35 cellular contexts compared by ENCODE assay signal in the genomic region with DNA sequence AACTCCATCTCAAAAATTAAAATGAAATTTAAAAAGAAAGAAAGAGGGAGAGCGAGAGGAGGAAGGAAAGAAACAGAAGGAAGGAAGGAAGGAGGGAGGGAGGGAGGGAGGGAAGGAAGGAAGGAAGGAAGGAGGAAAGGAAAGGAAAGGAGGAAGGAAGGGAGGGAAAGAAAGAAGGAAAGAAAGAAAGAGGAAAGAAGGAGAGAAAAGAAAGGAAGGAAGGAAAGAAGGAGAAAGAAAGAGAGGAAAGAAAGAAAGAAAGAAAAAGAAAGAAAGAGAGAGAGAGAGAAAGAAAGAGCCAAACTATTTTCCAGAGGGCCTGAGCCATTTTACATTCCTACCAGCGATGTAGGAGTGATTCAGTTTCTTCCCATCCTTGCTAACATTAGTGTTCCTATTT.
"Had no signal": no experiment of that assay in that cellular context is flagged by ENCODE, and none has a peak within 500 bp of the region (broad histone marks: within the 10 kb centered on the region; RNA-seq: fewer than 3 reads in every experiment).

No MANE protein-coding gene starts in this region.

- DNase-seq: activated CD4-positive, alpha-beta memory T cell treated with anti-CD3 and anti-CD28 coated beads, Interleukin-2, amount 10 ng/mL, durations not matched to agents 7 days and 5 days; activated CD4-positive, alpha-beta T cell treated with anti-CD3 and anti-CD28 coated beads for 1 hour; activated CD4-positive, alpha-beta T cell treated with anti-CD3 and anti-CD28 coated beads for 36 hours; activated CD4-positive, alpha-beta T cell treated with anti-CD3 and anti-CD28 coated beads for 48 hours; activated CD4-positive, alpha-beta T cell treated with anti-CD3 and anti-CD28 coated beads, Interleukin-2, amount 10 ng/mL, durations not matched to agents 7 days and 5 days; activated CD4-positive, alpha-beta T cell treated with anti-CD3 and anti-CD28 coated beads, Interleukin-2, amount 50 U/mL, for 48 hours; activated CD4-positive, CD25-positive, alpha-beta regulatory T cell; activated CD8-positive, alpha-beta memory T cell treated with anti-CD3 and anti-CD28 coated beads for 24 hours; activated CD8-positive, alpha-beta memory T cell treated with anti-CD3 and anti-CD28 coated beads, Interleukin-2, amount 10 ng/mL, durations not matched to agents 7 days and 5 days; activated CD8-positive, alpha-beta memory T cell treated with anti-CD3 and anti-CD28 coated beads, Interleukin-2, amount 50 U/mL, for 48 hours; activated CD8-positive, alpha-beta T cell treated with anti-CD3 and anti-CD28 coated beads, Interleukin-2, amount 10 ng/mL, durations not matched to agents 7 days and 5 days; activated effector memory CD4-positive, alpha-beta T cell treated with Interleukin-2 at 50 U/mL for 16 hours; activated gamma-delta T cell; activated naive CD4-positive, alpha-beta T cell treated with anti-CD3 and anti-CD28 coated beads, Interleukin-2, amount 50 U/mL, for 16 hours; activated naive CD4-positive, alpha-beta T cell treated with Interleukin-2 at 50 U/mL for 16 hours; activated naive CD8-positive, alpha-beta T cell treated with anti-CD3 and anti-CD28 coated beads, Interleukin-2, amount 10 ng/mL, durations not matched to agents 7 days and 5 days; activated naive CD8-positive, alpha-beta T cell treated with anti-CD3 and anti-CD28 coated beads, Interleukin-2, amount 50 U/mL, for 24 hours; activated T-cell treated with anti-CD3 and anti-CD28 coated beads, Interleukin-2, amount 50 U/mL, for 24 hours; activated T-cell treated with anti-CD3 and anti-CD28 coated beads, Interleukin-2, amount 50 U/mL, for 48 hours; amygdala; anterior cingulate cortex; body of pancreas; brain microvascular endothelial cell; central memory CD4-positive, alpha-beta T cell; T-helper 1 cell; T-helper 2 cell; T-helper 9 cell had no signal

- H3K4me3 ChIP-seq: body of pancreas, breast epithelium had no signal

- H3K36me3 ChIP-seq: brain microvascular endothelial cell, breast epithelium had no signal

- H3K4me1 ChIP-seq: body of pancreas, breast epithelium had no signal

- H3K27ac ChIP-seq: body of pancreas, brain microvascular endothelial cell, breast epithelium, VCaP had no signal

- H3K36me3 Mint-ChIP-seq: activated CD8-positive, alpha-beta memory T cell treated with anti-CD3 and anti-CD28 coated beads, Interleukin-2, amount 10 ng/mL, durations not matched to agents 7 days and 5 days; activated naive CD8-positive, alpha-beta T cell; activated naive CD8-positive, alpha-beta T cell treated with anti-CD3 and anti-CD28 coated beads, Interleukin-2, amount 10 ng/mL, durations not matched to agents 7 days and 5 days had no signal

- H3K4me3 Mint-ChIP-seq: activated CD4-positive, alpha-beta memory T cell treated with anti-CD3 and anti-CD28 coated beads, Interleukin-2, amount 10 ng/mL, durations not matched to agents 7 days and 5 days; activated CD4-positive, alpha-beta T cell treated with anti-CD3 and anti-CD28 coated beads for 36 hours; activated CD4-positive, alpha-beta T cell treated with anti-CD3 and anti-CD28 coated beads, Interleukin-2, amount 10 ng/mL, durations not matched to agents 7 days and 5 days; activated CD8-positive, alpha-beta memory T cell treated with anti-CD3 and anti-CD28 coated beads, Interleukin-2, amount 10 ng/mL, durations not matched to agents 7 days and 5 days; activated CD8-positive, alpha-beta T cell treated with anti-CD3 and anti-CD28 coated beads, Interleukin-2, amount 10 ng/mL, durations not matched to agents 7 days and 5 days; activated naive CD8-positive, alpha-beta T cell; activated naive CD8-positive, alpha-beta T cell treated with anti-CD3 and anti-CD28 coated beads, Interleukin-2, amount 10 ng/mL, durations not matched to agents 7 days and 5 days; activated naive CD8-positive, alpha-beta T cell treated with anti-CD3 and anti-CD28 coated beads, Interleukin-2, amount 50 U/mL, for 24 hours; activated T-cell treated with anti-CD3 and anti-CD28 coated beads, Interleukin-2, amount 50 U/mL, for 24 hours; T-helper 1 cell treated with Interleukin-12 subunit alpha and Interleukin-12 subunit beta and Interleukin-4 antibody, amounts not matched to agents 30 μg/mL and 1 μg/mL, for 36 hours; T-helper 2 cell treated with Interferon-gamma antibody and Interleukin-4, amounts not matched to agents 5 μg/mL and 100 μg/mL, for 36 hours had no signal

- H3K9me3 Mint-ChIP-seq: activated naive CD8-positive, alpha-beta T cell treated with anti-CD3 and anti-CD28 coated beads, Interleukin-2, amount 10 ng/mL, durations not matched to agents 7 days and 5 days had no signal

- H3K9me3 ChIP-seq: body of pancreas, breast epithelium had no signal

- H3K27ac Mint-ChIP-seq: activated CD4-positive, alpha-beta memory T cell treated with anti-CD3 and anti-CD28 coated beads, Interleukin-2, amount 10 ng/mL, durations not matched to agents 7 days and 5 days; activated CD4-positive, alpha-beta T cell treated with anti-CD3 and anti-CD28 coated beads for 36 hours; activated CD4-positive, alpha-beta T cell treated with anti-CD3 and anti-CD28 coated beads, Interleukin-2, amount 10 ng/mL, durations not matched to agents 7 days and 5 days; activated CD8-positive, alpha-beta memory T cell treated with anti-CD3 and anti-CD28 coated beads, Interleukin-2, amount 10 ng/mL, durations not matched to agents 7 days and 5 days; activated CD8-positive, alpha-beta T cell treated with anti-CD3 and anti-CD28 coated beads, Interleukin-2, amount 10 ng/mL, durations not matched to agents 7 days and 5 days; activated naive CD8-positive, alpha-beta T cell; activated naive CD8-positive, alpha-beta T cell treated with anti-CD3 and anti-CD28 coated beads, Interleukin-2, amount 10 ng/mL, durations not matched to agents 7 days and 5 days; activated naive CD8-positive, alpha-beta T cell treated with anti-CD3 and anti-CD28 coated beads, Interleukin-2, amount 50 U/mL, for 24 hours; activated T-cell treated with anti-CD3 and anti-CD28 coated beads, Interleukin-2, amount 50 U/mL, for 24 hours; activated T-helper 2 cell treated with anti-CD3 and anti-CD28 coated beads, Interferon-gamma antibody, Interleukin-2, Interleukin-4, amounts not matched to agents 10 μg/mL and 5 μg/mL and 100 μg/mL, durations not matched to agents 14 hours and 24 hours and 36 hours; T-helper 1 cell treated with Interleukin-12 subunit alpha and Interleukin-12 subunit beta and Interleukin-4 antibody, amounts not matched to agents 30 μg/mL and 1 μg/mL, for 36 hours; T-helper 2 cell treated with Interferon-gamma antibody and Interleukin-4, amounts not matched to agents 5 μg/mL and 100 μg/mL, for 36 hours had no signal

- H3K27me3 ChIP-seq: body of pancreas, brain microvascular endothelial cell, breast epithelium had no signal

- ATAC-seq: activated CD4-positive, alpha-beta T cell treated with anti-CD3 and anti-CD28 coated beads for 36 hours; activated CD4-positive, CD25-positive, alpha-beta regulatory T cell treated with anti-CD3 and anti-CD28 coated beads, Interleukin-2, amount 50 U/mL, for 24 hours; activated CD8-positive, alpha-beta memory T cell treated with anti-CD3 and anti-CD28 coated beads, Interleukin-2, amount 10 ng/mL, durations not matched to agents 7 days and 5 days; activated CD8-positive, alpha-beta T cell treated with anti-CD3 and anti-CD28 coated beads, Interleukin-2, amount 10 ng/mL, durations not matched to agents 7 days and 5 days; activated naive CD8-positive, alpha-beta T cell treated with anti-CD3 and anti-CD28 coated beads, Interleukin-2, amount 50 U/mL, for 24 hours; body of pancreas had no signal

- FAIRE-seq: astrocyte had no signal

- H3K4me1 Mint-ChIP-seq: activated CD4-positive, alpha-beta memory T cell treated with anti-CD3 and anti-CD28 coated beads, Interleukin-2, amount 10 ng/mL, durations not matched to agents 7 days and 5 days; activated CD4-positive, alpha-beta T cell treated with anti-CD3 and anti-CD28 coated beads for 36 hours; activated CD4-positive, alpha-beta T cell treated with anti-CD3 and anti-CD28 coated beads, Interleukin-2, amount 10 ng/mL, durations not matched to agents 7 days and 5 days; activated CD8-positive, alpha-beta memory T cell treated with anti-CD3 and anti-CD28 coated beads, Interleukin-2, amount 10 ng/mL, durations not matched to agents 7 days and 5 days; activated naive CD8-positive, alpha-beta T cell treated with anti-CD3 and anti-CD28 coated beads, Interleukin-2, amount 10 ng/mL, durations not matched to agents 7 days and 5 days; activated naive CD8-positive, alpha-beta T cell treated with anti-CD3 and anti-CD28 coated beads, Interleukin-2, amount 50 U/mL, for 24 hours had no signal

- H3K27me3 Mint-ChIP-seq: activated CD4-positive, alpha-beta memory T cell treated with anti-CD3 and anti-CD28 coated beads, Interleukin-2, amount 10 ng/mL, durations not matched to agents 7 days and 5 days; activated CD4-positive, alpha-beta T cell treated with anti-CD3 and anti-CD28 coated beads for 36 hours; activated CD4-positive, alpha-beta T cell treated with anti-CD3 and anti-CD28 coated beads, Interleukin-2, amount 10 ng/mL, durations not matched to agents 7 days and 5 days; activated CD8-positive, alpha-beta memory T cell treated with anti-CD3 and anti-CD28 coated beads, Interleukin-2, amount 10 ng/mL, durations not matched to agents 7 days and 5 days; activated naive CD8-positive, alpha-beta T cell; activated naive CD8-positive, alpha-beta T cell treated with anti-CD3 and anti-CD28 coated beads, Interleukin-2, amount 10 ng/mL, durations not matched to agents 7 days and 5 days; activated naive CD8-positive, alpha-beta T cell treated with anti-CD3 and anti-CD28 coated beads, Interleukin-2, amount 50 U/mL, for 24 hours; activated T-cell treated with anti-CD3 and anti-CD28 coated beads, Interleukin-2, amount 50 U/mL, for 24 hours had no signal
